Comparison of ENCODE assay signal across 8 cellular contexts in the genomic region with DNA sequence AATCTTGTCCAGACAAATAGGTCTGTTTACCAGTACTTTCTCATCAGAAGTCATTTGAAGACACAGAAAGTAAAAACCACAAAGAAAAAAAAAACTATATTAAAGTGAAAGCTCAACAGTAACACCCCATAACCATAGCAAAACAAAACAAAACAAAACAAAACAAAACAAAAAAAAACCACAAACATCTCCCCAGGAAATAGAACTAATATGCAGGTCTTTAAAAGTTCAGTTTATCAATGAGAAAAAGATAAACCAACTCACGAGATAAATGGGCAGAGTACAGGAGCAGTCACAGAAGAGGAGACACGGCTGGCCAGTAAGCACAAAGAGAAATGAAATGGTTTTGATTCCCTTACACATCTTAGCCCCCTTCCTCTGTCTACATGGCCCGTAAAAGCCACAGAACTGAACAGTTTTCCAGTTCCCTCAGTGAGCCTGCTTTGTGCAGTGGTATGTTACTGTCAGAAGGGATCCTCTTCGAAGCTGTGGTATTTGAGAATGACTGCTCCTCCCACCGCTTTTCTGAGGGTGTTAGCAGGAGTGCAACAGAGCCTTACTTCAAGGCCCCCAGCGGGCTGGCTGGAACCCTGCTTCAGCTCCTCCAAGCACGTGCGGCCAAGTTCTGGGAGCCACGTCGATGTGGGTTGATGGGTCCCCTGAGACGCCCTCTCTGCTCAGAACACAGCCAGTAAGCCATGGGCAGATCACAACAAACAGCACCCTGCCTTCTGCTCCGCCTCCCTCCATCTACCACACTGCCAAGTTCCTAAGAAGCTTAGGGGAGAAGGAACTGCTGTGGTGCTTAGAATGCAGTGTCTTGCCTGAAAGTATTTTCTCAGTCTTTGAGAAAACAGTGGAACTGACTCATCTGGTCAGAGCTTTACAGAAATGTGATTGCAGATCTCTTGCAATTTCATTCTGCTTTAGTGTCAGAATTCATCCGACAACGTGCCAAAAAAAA. TPM values are rescaled to one million over a fixed set of nuclear protein-coding genes. Genes with fewer than 3 reads are reported as not detected.
DNase-seq lines count a peak whose midpoint lies in the region; ATAC-seq and TF ChIP-seq lines count a peak whose summit lies in the region.

No MANE protein-coding gene starts in this region.

- H2AK5ac ChIP-seq in neuronal stem cell (ENCODE audit: low read depth, low read length): peak overlapping the region; percentile 58

- no peak overlapping the region for H3K4me2 ChIP-seq in neuronal stem cell (ENCODE audit: insufficient read depth, low read length, poor library complexity, severe bottlenecking)

- peaks cover 67% of the 10 kb centered on the region for H3K4me1 Mint-ChIP-seq in activated T-cell treated with anti-CD3 and anti-CD28 coated beads, Interleukin-2, amount 50 U/mL, for 72 hours (ENCODE audit: low read depth)

- H3K27ac ChIP-seq in HEK293 (ENCODE audit: extremely low read depth, low read depth, low read length): peak overlapping the region; percentile 51; the same call in 1 of the 2 replicates
- H3K27ac ChIP-seq in neuronal stem cell (replicated peaks; ENCODE audit: low read length): peak overlapping the region; percentile 34
- H3K27ac ChIP-seq in uterus: peak overlapping the region; percentile 72 to 81

- H3K79me1 ChIP-seq in neuronal stem cell (ENCODE audit: low read depth, low read length): no peaks in the 10 kb centered on the region

- peaks cover 0 to 2% (median 0%) of the 10 kb centered on the region in 3 experiments for H3K27me3 ChIP-seq in neuronal stem cell (ENCODE audit: control insufficient read depth in 3 of 3, insufficient read depth in 3 of 3, low read depth in 1 of 3, low read length in 3 of 3)
- no peaks in the 10 kb centered on the region for H3K27me3 ChIP-seq in uterus

- intact Hi-C loops in uterus (cut with DNase I; ENCODE audit: low total_unique reads): no loop called here

- CTCF ChIA-PET in HEK293 (lab: Yijun Ruan, JAX): interaction anchor here (0.6 to 1.1 kb wide), 4 partner anchors 16 to 1942 kb away, joined by 3 to 4 read pairs (median 3); no protein-coding TSS in a partner anchor

- peak; percentile 86 for DNase-seq in GM04504 (ENCODE audit: low read depth)
- peak; percentile 80 for DNase-seq in NCI-H2171 (lab: John Stamatoyannopoulos, UW)
- DNase-seq in activated T-cell treated with anti-CD3 and anti-CD28 coated beads, Interleukin-2, amount 50 U/mL, for 72 hours: peak; percentile 57 to 69
- peak; percentile 98 for DNase-seq in fibroblast of the aortic adventitia (ENCODE audit: low read depth)
- peak; percentile 20 for DNase-seq in neuronal stem cell (ENCODE audit: low spot score)
- peak; percentile 71 to 80 for DNase-seq in uterus

- H3K9ac ChIP-seq in neuronal stem cell (ENCODE audit: low read depth, low read length, poor library complexity): no peak overlapping the region

- peaks cover 4% of the 10 kb centered on the region in 2 donors for H3K36me3 Mint-ChIP-seq in activated T-cell treated with anti-CD3 and anti-CD28 coated beads, Interleukin-2, amount 50 U/mL, for 72 hours (ENCODE audit: insufficient read depth in 2 of 2)

- H2BK5ac ChIP-seq in neuronal stem cell (ENCODE audit: low read length): no peak overlapping the region

- ATAC-seq in activated T-cell treated with anti-CD3 and anti-CD28 coated beads, Interleukin-2, amount 50 U/mL, for 72 hours (replicated peaks in 1 of 2): peak; percentile 68 to 74
- ATAC-seq in GM19455 (IDR thresholded peaks at IDR 0.05; ENCODE audit: unreplicated experiment): no peak

- H2AFZ ChIP-seq in neuronal stem cell (ENCODE audit: low read length): peak overlapping the region; percentile 72

- H3K4me1 ChIP-seq in HEK293 (ENCODE audit: control insufficient read depth, insufficient read depth, low read length) (peaks cover 24% of the 10 kb centered on the region), neuronal stem cell (ENCODE audit: control insufficient read depth in 2 of 2, insufficient read depth in 1 of 2, low read depth in 1 of 2, low read length in 2 of 2) (peaks cover 18 to 34% of the 10 kb centered on the region in 2 donors), uterus (peaks cover 0 to 5% of the 10 kb centered on the region in 2 donors)

- peaks cover 33% of the 10 kb centered on the region for H3K27me3 Mint-ChIP-seq in activated T-cell treated with anti-CD3 and anti-CD28 coated beads, Interleukin-2, amount 50 U/mL, for 72 hours (ENCODE audit: low read depth)

- no peak overlapping the region for H3K14ac ChIP-seq in neuronal stem cell (ENCODE audit: low read length)

- POLR2A ChIA-PET in HEK293 (lab: Yijun Ruan, JAX): interaction anchor here (0.7 to 1.1 kb wide), 2 partner anchors 10 to 24 kb away, joined by 3 read pairs; no protein-coding TSS in a partner anchor

- peaks cover 0 to 2% of the 10 kb centered on the region in 2 donors for H3K9me3 Mint-ChIP-seq in activated T-cell treated with anti-CD3 and anti-CD28 coated beads, Interleukin-2, amount 50 U/mL, for 72 hours

- WGBS in neuronal stem cell (ENCODE audit: extremely low coverage in 2 of 2, insufficient read length in 2 of 2, insufficient replicate concordance in 1 of 2), 2 donors: no CpG with 5 or more reads among the region's 14 CpGs

- TF ChIP-seq POLR2A in uterus (IDR thresholded peaks at IDR 0.05): no peak

- TF ChIP-seq CTCF in HEK293 (tag by site-specific recombination; IDR thresholded peaks at IDR 0.05): no peak
- peak; percentile 7 for TF ChIP-seq CTCF in fibroblast of the aortic adventitia (IDR thresholded peaks at IDR 0.05; ENCODE audit: insufficient read depth, low read length)
- TF ChIP-seq CTCF in uterus (IDR thresholded peaks at IDR 0.05): no peak

- peak overlapping the region; percentile 73 to 89 for H3K4me3 Mint-ChIP-seq in activated T-cell treated with anti-CD3 and anti-CD28 coated beads, Interleukin-2, amount 50 U/mL, for 72 hours

- H4K8ac ChIP-seq in neuronal stem cell (ENCODE audit: low read depth, low read length): no peak overlapping the region

- H4K91ac ChIP-seq in neuronal stem cell (ENCODE audit: low read depth, low read length, poor library complexity): no peak overlapping the region

- H2BK15ac ChIP-seq in neuronal stem cell (ENCODE audit: low read length): no peak overlapping the region

- H3K27ac Mint-ChIP-seq in activated T-cell treated with anti-CD3 and anti-CD28 coated beads, Interleukin-2, amount 50 U/mL, for 72 hours: peak overlapping the region; percentile 99

- no peak overlapping the region for H2BK12ac ChIP-seq in neuronal stem cell (ENCODE audit: low read length)

- no peaks in the 10 kb centered on the region for H3K9me3 ChIP-seq in HEK293 (ENCODE audit: control insufficient read depth, insufficient read depth, low read depth, low read length)
- peaks cover 0 to 5% of the 10 kb centered on the region in 2 donors for H3K9me3 ChIP-seq in neuronal stem cell (replicated peaks in 1 of 2; ENCODE audit: control insufficient read depth in 2 of 2, insufficient read depth in 1 of 2, low read depth in 1 of 2, low read length in 2 of 2)
- no peaks in the 10 kb centered on the region for H3K9me3 ChIP-seq in uterus

- H3K23ac ChIP-seq in neuronal stem cell (ENCODE audit: low read depth, low read length, poor library complexity): no peak overlapping the region

- no peak overlapping the region for H2BK120ac ChIP-seq in neuronal stem cell (ENCODE audit: low read depth, low read length)

- H3K4ac ChIP-seq in neuronal stem cell (ENCODE audit: low read length): no peak overlapping the region

- H3K18ac ChIP-seq in neuronal stem cell (ENCODE audit: low read length): peak overlapping the region; percentile 0

- no peak overlapping the region for H3K4me3 ChIP-seq in HEK293 (ENCODE audit: low read depth, low read length)
- peak overlapping the region; percentile 54 for H3K4me3 ChIP-seq in fibroblast of the aortic adventitia (ENCODE audit: low read depth, low read length)
- H3K4me3 ChIP-seq in neuronal stem cell (ENCODE audit: low read length in 2 of 2): no peak overlapping the region
- H3K4me3 ChIP-seq in uterus: peak overlapping the region in 1 of 2 donors; percentile 17

- H3K36me3 ChIP-seq in HEK293 (ENCODE audit: control insufficient read depth in 2 of 2, insufficient read depth in 1 of 2, low read length in 2 of 2): no peaks in the 10 kb centered on the region
- H3K36me3 ChIP-seq in neuronal stem cell (replicated peaks in 1 of 2; ENCODE audit: control insufficient read depth in 2 of 2, insufficient read depth in 2 of 2, low read length in 2 of 2): no peaks in the 10 kb centered on the region
- H3K36me3 ChIP-seq in uterus: no peaks in the 10 kb centered on the region

TF ChIP-seq in HEK293, 187 proteins besides CTCF, POLR2A, EP300 and RAD21 (continues in another document):
- TF ChIP-seq, protein P1, sequence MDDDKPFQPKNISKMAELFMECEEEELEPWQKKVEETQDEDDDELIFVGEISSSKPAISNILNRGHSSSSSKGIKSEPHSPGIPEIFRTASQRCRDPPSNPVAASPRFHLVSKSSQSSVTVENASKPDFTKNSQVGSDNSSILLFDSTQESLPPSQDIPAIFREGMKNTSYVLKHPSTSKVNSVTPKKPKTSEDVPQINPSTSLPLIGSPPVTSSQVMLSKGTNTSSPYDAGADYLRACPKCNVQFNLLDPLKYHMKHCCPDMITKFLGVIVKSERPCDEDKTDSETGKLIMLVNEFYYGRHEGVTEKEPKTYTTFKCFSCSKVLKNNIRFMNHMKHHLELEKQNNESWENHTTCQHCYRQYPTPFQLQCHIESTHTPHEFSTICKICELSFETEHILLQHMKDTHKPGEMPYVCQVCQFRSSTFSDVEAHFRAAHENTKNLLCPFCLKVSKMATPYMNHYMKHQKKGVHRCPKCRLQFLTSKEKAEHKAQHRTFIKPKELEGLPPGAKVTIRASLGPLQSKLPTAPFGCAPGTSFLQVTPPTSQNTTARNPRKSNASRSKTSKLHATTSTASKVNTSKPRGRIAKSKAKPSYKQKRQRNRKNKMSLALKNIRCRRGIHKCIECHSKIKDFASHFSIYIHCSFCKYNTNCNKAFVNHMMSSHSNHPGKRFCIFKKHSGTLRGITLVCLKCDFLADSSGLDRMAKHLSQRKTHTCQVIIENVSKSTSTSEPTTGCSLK (tag by site-specific recombination; IDR thresholded peaks at IDR 0.05): no peak
- no peak for TF ChIP-seq ZNF214 (tag by site-specific recombination; IDR thresholded peaks at IDR 0.05; ENCODE audit: borderline replicate concordance)
- TF ChIP-seq ZNF571 (tag by site-specific recombination; IDR thresholded peaks at IDR 0.05): no peak
- no peak for TF ChIP-seq ZNF416 (tag by site-specific recombination; IDR thresholded peaks at IDR 0.05)

RNA-seq across cellular contexts. Expression of a gene that starts 14.0 kb away (rescaled TPM):
- total RNA-seq in activated T-cell treated with anti-CD3 and anti-CD28 coated beads, Interleukin-2, amount 50 U/mL, for 72 hours: 1 to 10 TPM; 1.6 to 3.7 TPM
- total RNA-seq in fibroblast of the aortic adventitia (ENCODE audit: low replicate concordance): 27.1 and 36.1 TPM in 2 replicates
- polyA plus RNA-seq in neuronal stem cell (2013, experiment 1 of 2): 15.0 TPM
- 15.0 TPM for polyA plus RNA-seq in neuronal stem cell (2013, experiment 2 of 2)
- total RNA-seq in uterus: 10 to 100 TPM in 3 of 4 donors, 1 to 10 TPM in 1; 6.1 to 23.2 (median 17.2) TPM

Comparison
In these comparisons a context has a peak if more than half of its experiments do, and no peak if none do; other contexts are left out.
1. DNase-seq: peak in every context shown above with its lines; median percentile 98 in fibroblast of the aortic adventitia; 86 in GM04504; 80 in NCI-H2171; 76 in uterus; 63 in activated T-cell treated with anti-CD3 and anti-CD28 coated beads, Interleukin-2, amount 50 U/mL, for 72 hours; 20 in neuronal stem cell.